11 cellular contexts compared by ENCODE assay signal in genomic region chr13:27353653-27354052, GRCh38.
DNase-seq lines count a peak whose midpoint lies in the region; ATAC-seq lines count a peak whose summit lies in the region.
"Had no signal": no experiment of that assay in that cellular context is flagged by ENCODE, and none has a peak within 500 bp of the region (broad histone marks: within the 10 kb centered on the region; RNA-seq: fewer than 3 reads in every experiment).

No MANE protein-coding gene starts in this region.

- no peaks in the 10 kb centered on the region for H3K36me3 ChIP-seq in ACC112 (ENCODE audit: insufficient read depth, low read length)

- no peak overlapping the region for H3K4me3 ChIP-seq in ACC112 (ENCODE audit: low read depth, low read length)
- H3K4me3 ChIP-seq: coronary artery had no signal

- H3K4me3 Mint-ChIP-seq in activated CD4-positive, alpha-beta memory T cell treated with anti-CD3 and anti-CD28 coated beads, Interleukin-2, amount 10 ng/mL, durations not matched to agents 7 days and 5 days, result peak overlapping the region; percentile 40

- H2AFZ ChIP-seq in ACC112 (ENCODE audit: low read length, unreplicated experiment), result peak overlapping the region; percentile 22

- peaks cover 4% of the 10 kb centered on the region; the same call in 1 of the 2 replicates for H3K27me3 ChIP-seq in ACC112 (ENCODE audit: insufficient read depth, low read length)

- CTCF ChIA-PET in activated CD4-positive, alpha-beta memory T cell treated with anti-CD3 and anti-CD28 coated beads, Interleukin-2, amount 10 ng/mL, durations not matched to agents 7 days and 5 days (lab: Charles Lee), result interaction anchor here (0.7 to 3.1 kb wide), 7 partner anchors 8 to 424 kb away, joined by 3 to 28 read pairs (median 3); partner anchors contain the start of gene RASL11A

- no peaks in the 10 kb centered on the region for H3K4me1 ChIP-seq in ACC112 (ENCODE audit: control insufficient read depth, insufficient read depth, low read length, unreplicated experiment)

- H3K4me1 Mint-ChIP-seq in activated CD4-positive, alpha-beta memory T cell treated with anti-CD3 and anti-CD28 coated beads, Interleukin-2, amount 10 ng/mL, durations not matched to agents 7 days and 5 days, result peaks cover 19% of the 10 kb centered on the region

- H3K27ac Mint-ChIP-seq in activated CD4-positive, alpha-beta memory T cell treated with anti-CD3 and anti-CD28 coated beads, Interleukin-2, amount 10 ng/mL, durations not matched to agents 7 days and 5 days, result peak overlapping the region; percentile 76

- ATAC-seq in GM21529 (IDR thresholded peaks at IDR 0.05; ENCODE audit: unreplicated experiment) (peak; percentile 3), GM18498 (IDR thresholded peaks at IDR 0.05; ENCODE audit: unreplicated experiment) (no peak), HG02981 (IDR thresholded peaks at IDR 0.05; ENCODE audit: unreplicated experiment) (no peak)

- no peaks in the 10 kb centered on the region for H3K36me3 Mint-ChIP-seq in activated CD4-positive, alpha-beta memory T cell treated with anti-CD3 and anti-CD28 coated beads, Interleukin-2, amount 10 ng/mL, durations not matched to agents 7 days and 5 days (ENCODE audit: low read depth)

- POLR2A ChIA-PET in activated CD4-positive, alpha-beta memory T cell treated with anti-CD3 and anti-CD28 coated beads, Interleukin-2, amount 10 ng/mL, durations not matched to agents 7 days and 5 days (lab: Charles Lee), result interaction anchor here (0.7 to 1.4 kb wide), 9 partner anchors 8 to 371 kb away, joined by 3 to 5 read pairs (median 3); partner anchors contain the start of genes GTF3A and RPL21

- no peaks in the 10 kb centered on the region for H3K79me2 ChIP-seq in ACC112 (ENCODE audit: control insufficient read depth, insufficient read depth, low read length, unreplicated experiment)

- H3K27me3 Mint-ChIP-seq in activated CD4-positive, alpha-beta memory T cell treated with anti-CD3 and anti-CD28 coated beads, Interleukin-2, amount 10 ng/mL, durations not matched to agents 7 days and 5 days, result peaks cover 10% of the 10 kb centered on the region

- H3K9me3 Mint-ChIP-seq in activated CD4-positive, alpha-beta memory T cell treated with anti-CD3 and anti-CD28 coated beads, Interleukin-2, amount 10 ng/mL, durations not matched to agents 7 days and 5 days, result peaks cover 5% of the 10 kb centered on the region

- no peak for DNase-seq in activated CD4-positive, alpha-beta memory T cell treated with anti-CD3 and anti-CD28 coated beads, Interleukin-2, amount 10 ng/mL, durations not matched to agents 7 days and 5 days
- peak; percentile 72 for DNase-seq in medulla oblongata (ENCODE audit: extremely low spot score)
- no peak for DNase-seq in NCI-H2196 treated with DMSO at 0.1 percent for 48 hours (lab: John Stamatoyannopoulos, UW; ENCODE audit: unreplicated experiment)
- no peak for DNase-seq in NCI-H526 (lab: John Stamatoyannopoulos, UW)
- DNase-seq: AML-193, NCI-H1092 treated with DMSO at 0.1 percent for 48 hours had no signal

- no peak overlapping the region for H3K27ac ChIP-seq in ACC112 (ENCODE audit: low read depth, low read length)
- H3K27ac ChIP-seq: coronary artery had no signal
